Comparison of ENCODE assay signal across 18 cellular contexts in the genomic region with DNA sequence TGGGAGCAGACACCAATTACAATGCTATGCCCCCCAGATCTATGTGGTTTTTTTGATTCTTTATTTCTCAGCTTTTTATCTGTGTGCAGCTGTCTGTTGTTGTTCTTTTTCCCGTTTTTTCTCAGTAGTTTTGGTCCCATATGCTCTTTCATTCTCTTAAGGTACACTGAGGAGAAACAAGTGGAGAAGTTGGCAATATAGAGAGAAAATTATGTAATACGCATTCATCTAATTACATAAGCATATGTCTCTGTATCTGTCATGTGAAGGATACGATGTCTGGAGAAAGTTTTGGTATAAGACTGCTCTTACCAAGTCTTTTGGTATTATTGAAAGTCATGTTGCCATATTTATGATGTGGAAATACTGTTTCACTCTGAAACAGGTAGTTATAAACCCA.
"Had no signal": no experiment of that assay in that cellular context is flagged by ENCODE, and none has a peak within 500 bp of the region (broad histone marks: within the 10 kb centered on the region; RNA-seq: fewer than 3 reads in every experiment).

No MANE protein-coding gene starts in this region.

- H3K27me3 ChIP-seq: dorsolateral prefrontal cortex, esophagus muscularis mucosa, gastroesophageal sphincter, heart left ventricle, left lung had no signal

- H3K36me3 ChIP-seq: esophagus muscularis mucosa, gastroesophageal sphincter, heart left ventricle, left lung, lower lobe of right lung had no signal

- H3K79me2 ChIP-seq: hepatocyte had no signal

- H3K27ac ChIP-seq: coronary artery, esophagus muscularis mucosa, foreskin keratinocyte, gastroesophageal sphincter, heart left ventricle, hepatocyte, left lung, lower lobe of right lung had no signal

- ATAC-seq: foreskin keratinocyte, gastroesophageal sphincter, heart left ventricle, left cardiac atrium, left lung, left ventricle myocardium superior, lower lobe of right lung had no signal

- H3K4me3 ChIP-seq: coronary artery, dorsolateral prefrontal cortex, esophagus muscularis mucosa, gastroesophageal sphincter, heart left ventricle, hepatocyte, left lung, lower lobe of right lung had no signal

- H3K4me2 ChIP-seq: hepatocyte had no signal

- H3K4me1 ChIP-seq: esophagus muscularis mucosa, foreskin keratinocyte, gastroesophageal sphincter, heart left ventricle, left lung, lower lobe of right lung had no signal

- DNase-seq: dermis blood vessel endothelial cell; dorsolateral prefrontal cortex; effector CD4-positive, alpha-beta T cell; effector memory CD4-positive, alpha-beta T cell; foreskin keratinocyte; heart left ventricle; hypothalamus; immature natural killer cell; left cardiac atrium; left lung; left ventricle myocardium superior; lower lobe of right lung; mesenchymal stem cell; midbrain had no signal
